ENCODE assay signal across 22 cellular contexts in the genomic region with DNA sequence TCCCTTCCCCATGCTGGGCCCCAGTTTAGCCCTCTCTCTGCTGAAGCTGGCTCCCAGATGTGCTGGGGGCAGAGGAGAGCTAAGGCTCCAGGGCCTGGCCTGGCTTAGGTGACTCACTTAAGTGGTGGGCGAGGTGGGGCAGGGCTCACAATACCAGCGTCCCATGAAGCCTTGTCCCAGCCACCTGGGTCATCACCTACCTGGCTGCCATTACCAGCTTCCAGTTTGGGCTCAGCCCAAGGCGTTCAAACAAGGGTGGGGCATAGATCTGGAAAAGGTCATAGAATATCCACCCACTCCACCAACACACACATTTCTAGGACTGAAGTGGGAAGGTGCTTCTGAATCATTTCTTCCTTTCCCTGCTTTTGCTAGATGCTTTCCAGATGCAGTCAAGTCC.
"Had no signal": no experiment of that assay in that cellular context is flagged by ENCODE, and none has a peak within 500 bp of the region (broad histone marks: within the 10 kb centered on the region; RNA-seq: fewer than 3 reads in every experiment).

No MANE protein-coding gene starts in this region.

- H3K4me3 ChIP-seq: left ventricle myocardium inferior, upper lobe of left lung had no signal

- FAIRE-seq: endothelial cell of umbilical vein, kidney had no signal

- H3K9me3 ChIP-seq: left ventricle myocardium inferior, upper lobe of left lung had no signal

- H3K36me3 Mint-ChIP-seq: activated naive CD4-positive, alpha-beta T cell treated with anti-CD3 and anti-CD28 coated beads, Interleukin-2, amount 50 U/mL, for 72 hours had no signal

- H3K4me1 ChIP-seq: foreskin keratinocyte had no signal

- H3K27ac ChIP-seq: foreskin keratinocyte, left ventricle myocardium inferior had no signal

- DNase-seq: activated CD4-positive, alpha-beta T cell treated with anti-CD3 and anti-CD28 coated beads for 1 hour; activated CD4-positive, alpha-beta T cell treated with anti-CD3 and anti-CD28 coated beads, Interleukin-2, amount 50 U/mL, for 4 hours; activated effector memory CD4-positive, alpha-beta T cell treated with anti-CD3 and anti-CD28 coated beads, Interleukin-2, amount 50 U/mL, for 16 hours; activated T-cell treated with anti-CD3 and anti-CD28 coated beads, Interleukin-2, amount 50 U/mL, for 48 hours; central memory CD4-positive, alpha-beta T cell; cortex of kidney; effector CD8-positive, alpha-beta T cell; foreskin keratinocyte; glutamatergic neuron; hypothalamus; kidney; left ventricle myocardium inferior; mesenchymal stem cell; occipital lobe; stimulated activated CD4-positive, alpha-beta T cell treated with anti-CD3 and anti-CD28 coated beads, Interleukin-15, amount 100 ng/mL, for 24 hours; stimulated activated CD4-positive, alpha-beta T cell treated with anti-CD3 and anti-CD28 coated beads, Interleukin-4, amount 100 ng/mL, for 1 hour; stimulated activated naive CD8-positive, alpha-beta T cell treated with anti-CD3 and anti-CD28 coated beads, Interleukin-15, Interleukin-2, amounts not matched to agents 100 U/mL and 50 U/mL, for 24 hours; T-helper 9 cell had no signal

- ATAC-seq: activated naive CD4-positive, alpha-beta T cell treated with anti-CD3 and anti-CD28 coated beads, Interleukin-2, amount 50 U/mL, for 72 hours; foreskin keratinocyte; stimulated activated naive CD8-positive, alpha-beta T cell treated with anti-CD3 and anti-CD28 coated beads, Interleukin-15, Interleukin-2, amounts not matched to agents 100 U/mL and 50 U/mL, for 24 hours had no signal

- H3K36me3 ChIP-seq: left ventricle myocardium inferior, upper lobe of left lung had no signal

- H3K9me3 Mint-ChIP-seq: activated naive CD4-positive, alpha-beta T cell treated with anti-CD3 and anti-CD28 coated beads, Interleukin-2, amount 50 U/mL, for 72 hours; nephron had no signal

- H3K27ac Mint-ChIP-seq: nephron had no signal

- H3K4me3 Mint-ChIP-seq: nephron had no signal
